1 cellular context compared by ENCODE assay signal in the genomic region with DNA sequence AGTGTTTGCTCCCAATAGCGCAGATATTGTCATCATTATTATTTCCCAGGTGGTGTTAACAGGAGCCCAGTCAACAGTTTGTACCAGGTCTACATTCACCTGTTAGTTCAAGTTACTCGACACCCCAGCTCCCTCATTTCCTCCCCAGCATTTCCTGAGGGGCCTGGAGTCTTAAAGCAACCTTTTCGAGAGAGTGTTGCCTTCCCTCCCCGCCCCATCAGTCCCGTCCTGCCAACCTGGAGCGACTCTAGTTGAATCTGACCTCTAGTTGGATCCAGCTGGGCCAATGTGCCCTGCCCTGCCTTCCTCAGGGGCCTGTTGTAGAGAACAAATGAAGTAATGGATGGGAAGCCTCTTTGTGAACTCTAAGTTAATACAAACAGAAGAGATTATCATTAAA.
TF ChIP-seq lines count a peak whose summit lies in the region.

No MANE protein-coding gene starts in this region.

TF ChIP-seq in GM23338, 12 proteins besides CTCF, POLR2A, EP300 and RAD21:
- TF ChIP-seq NANOG (IDR thresholded peaks at IDR 0.05; ENCODE audit: borderline replicate concordance), result no peak
- TF ChIP-seq, protein P1, sequence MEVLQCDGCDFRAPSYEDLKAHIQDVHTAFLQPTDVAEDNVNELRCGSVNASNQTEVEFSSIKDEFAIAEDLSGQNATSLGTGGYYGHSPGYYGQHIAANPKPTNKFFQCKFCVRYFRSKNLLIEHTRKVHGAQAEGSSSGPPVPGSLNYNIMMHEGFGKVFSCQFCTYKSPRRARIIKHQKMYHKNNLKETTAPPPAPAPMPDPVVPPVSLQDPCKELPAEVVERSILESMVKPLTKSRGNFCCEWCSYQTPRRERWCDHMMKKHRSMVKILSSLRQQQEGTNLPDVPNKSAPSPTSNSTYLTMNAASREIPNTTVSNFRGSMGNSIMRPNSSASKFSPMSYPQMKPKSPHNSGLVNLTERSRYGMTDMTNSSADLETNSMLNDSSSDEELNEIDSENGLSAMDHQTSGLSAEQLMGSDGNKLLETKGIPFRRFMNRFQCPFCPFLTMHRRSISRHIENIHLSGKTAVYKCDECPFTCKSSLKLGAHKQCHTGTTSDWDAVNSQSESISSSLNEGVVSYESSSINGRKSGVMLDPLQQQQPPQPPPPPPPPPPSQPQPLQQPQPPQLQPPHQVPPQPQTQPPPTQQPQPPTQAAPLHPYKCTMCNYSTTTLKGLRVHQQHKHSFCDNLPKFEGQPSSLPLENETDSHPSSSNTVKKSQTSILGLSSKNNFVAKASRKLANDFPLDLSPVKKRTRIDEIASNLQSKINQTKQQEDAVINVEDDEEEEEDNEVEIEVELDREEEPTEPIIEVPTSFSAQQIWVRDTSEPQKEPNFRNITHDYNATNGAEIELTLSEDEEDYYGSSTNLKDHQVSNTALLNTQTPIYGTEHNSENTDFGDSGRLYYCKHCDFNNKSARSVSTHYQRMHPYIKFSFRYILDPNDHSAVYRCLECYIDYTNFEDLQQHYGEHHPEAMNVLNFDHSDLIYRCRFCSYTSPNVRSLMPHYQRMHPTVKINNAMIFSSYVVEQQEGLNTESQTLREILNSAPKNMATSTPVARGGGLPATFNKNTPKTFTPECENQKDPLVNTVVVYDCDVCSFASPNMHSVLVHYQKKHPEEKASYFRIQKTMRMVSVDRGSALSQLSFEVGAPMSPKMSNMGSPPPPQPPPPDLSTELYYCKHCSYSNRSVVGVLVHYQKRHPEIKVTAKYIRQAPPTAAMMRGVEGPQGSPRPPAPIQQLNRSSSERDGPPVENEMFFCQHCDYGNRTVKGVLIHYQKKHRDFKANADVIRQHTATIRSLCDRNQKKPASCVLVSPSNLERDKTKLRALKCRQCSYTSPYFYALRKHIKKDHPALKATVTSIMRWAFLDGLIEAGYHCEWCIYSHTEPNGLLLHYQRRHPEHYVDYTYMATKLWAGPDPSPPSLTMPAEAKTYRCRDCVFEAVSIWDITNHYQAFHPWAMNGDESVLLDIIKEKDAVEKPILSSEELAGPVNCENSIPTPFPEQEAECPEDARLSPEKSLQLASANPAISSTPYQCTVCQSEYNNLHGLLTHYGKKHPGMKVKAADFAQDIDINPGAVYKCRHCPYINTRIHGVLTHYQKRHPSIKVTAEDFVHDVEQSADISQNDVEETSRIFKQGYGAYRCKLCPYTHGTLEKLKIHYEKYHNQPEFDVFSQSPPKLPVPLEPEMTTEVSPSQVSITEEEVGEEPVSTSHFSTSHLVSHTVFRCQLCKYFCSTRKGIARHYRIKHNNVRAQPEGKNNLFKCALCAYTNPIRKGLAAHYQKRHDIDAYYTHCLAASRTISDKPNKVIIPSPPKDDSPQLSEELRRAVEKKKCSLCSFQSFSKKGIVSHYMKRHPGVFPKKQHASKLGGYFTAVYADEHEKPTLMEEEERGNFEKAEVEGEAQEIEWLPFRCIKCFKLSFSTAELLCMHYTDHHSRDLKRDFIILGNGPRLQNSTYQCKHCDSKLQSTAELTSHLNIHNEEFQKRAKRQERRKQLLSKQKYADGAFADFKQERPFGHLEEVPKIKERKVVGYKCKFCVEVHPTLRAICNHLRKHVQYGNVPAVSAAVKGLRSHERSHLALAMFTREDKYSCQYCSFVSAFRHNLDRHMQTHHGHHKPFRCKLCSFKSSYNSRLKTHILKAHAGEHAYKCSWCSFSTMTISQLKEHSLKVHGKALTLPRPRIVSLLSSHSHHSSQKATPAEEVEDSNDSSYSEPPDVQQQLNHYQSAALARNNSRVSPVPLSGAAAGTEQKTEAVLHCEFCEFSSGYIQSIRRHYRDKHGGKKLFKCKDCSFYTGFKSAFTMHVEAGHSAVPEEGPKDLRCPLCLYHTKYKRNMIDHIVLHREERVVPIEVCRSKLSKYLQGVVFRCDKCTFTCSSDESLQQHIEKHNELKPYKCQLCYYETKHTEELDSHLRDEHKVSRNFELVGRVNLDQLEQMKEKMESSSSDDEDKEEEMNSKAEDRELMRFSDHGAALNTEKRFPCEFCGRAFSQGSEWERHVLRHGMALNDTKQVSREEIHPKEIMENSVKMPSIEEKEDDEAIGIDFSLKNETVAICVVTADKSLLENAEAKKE (CRISPR knock-in tag; IDR thresholded peaks at IDR 0.05), result no peak
- TF ChIP-seq STAT1 (IDR thresholded peaks at IDR 0.05; ENCODE audit: unreplicated experiment), result no peak
- TF ChIP-seq JUNB (IDR thresholded peaks at IDR 0.05; ENCODE audit: unreplicated experiment), result no peak
- TF ChIP-seq, protein P2, sequence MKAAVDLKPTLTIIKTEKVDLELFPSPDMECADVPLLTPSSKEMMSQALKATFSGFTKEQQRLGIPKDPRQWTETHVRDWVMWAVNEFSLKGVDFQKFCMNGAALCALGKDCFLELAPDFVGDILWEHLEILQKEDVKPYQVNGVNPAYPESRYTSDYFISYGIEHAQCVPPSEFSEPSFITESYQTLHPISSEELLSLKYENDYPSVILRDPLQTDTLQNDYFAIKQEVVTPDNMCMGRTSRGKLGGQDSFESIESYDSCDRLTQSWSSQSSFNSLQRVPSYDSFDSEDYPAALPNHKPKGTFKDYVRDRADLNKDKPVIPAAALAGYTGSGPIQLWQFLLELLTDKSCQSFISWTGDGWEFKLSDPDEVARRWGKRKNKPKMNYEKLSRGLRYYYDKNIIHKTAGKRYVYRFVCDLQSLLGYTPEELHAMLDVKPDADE (IDR thresholded peaks at IDR 0.05), result no peak
